Comparison of ENCODE assay signal across 25 cellular contexts in genomic region chr11:114314096-114314495, GRCh38. TPM values are rescaled to one million over a fixed set of nuclear protein-coding genes. Genes with fewer than 3 reads are reported as not detected.
DNase-seq lines count a peak whose midpoint lies in the region; ATAC-seq, FAIRE-seq and TF ChIP-seq lines count a peak whose summit lies in the region.
"Had no signal": no experiment of that assay in that cellular context is flagged by ENCODE, and none has a peak within 500 bp of the region (broad histone marks: within the 10 kb centered on the region; RNA-seq: fewer than 3 reads in every experiment).

No MANE protein-coding gene starts in this region.

- H3K36me3 ChIP-seq in HepG2 (replicated peaks in 1 of 2; ENCODE audit: control insufficient read depth in 1 of 2, insufficient read depth in 2 of 2, low read length in 2 of 2) (no peaks in the 10 kb centered on the region), right lobe of liver (peaks cover 6 to 41% (median 23%) of the 10 kb centered on the region in 4 donors), osteoblast (ENCODE audit: insufficient read depth, low read length) (peaks cover 78% of the 10 kb centered on the region), brain microvascular endothelial cell (replicated peaks) (peaks cover 30% of the 10 kb centered on the region), left ventricle myocardium inferior (peaks cover 9% of the 10 kb centered on the region)
- H3K36me3 ChIP-seq: BLaER1 had no signal

- in situ Hi-C loops in HepG2 (cut with HindIII; ENCODE audit: extremely low pct_ligation_motif_present, low pct_unique_long_range_greater_than_20kb): no loop called here
- in situ Hi-C loops in brain microvascular endothelial cell (cut with HindIII; ENCODE audit: low pct_ligation_motif_present, low sequenced_read_pairs): no loop called here

- WGBS in HepG2 (ENCODE audit: low lambda C conversion rate): 0% methylated on average over 1 of the region's 1 CpG
- 89% methylated on average over 1 of the region's 1 CpG for WGBS in right lobe of liver (ENCODE audit: insufficient coverage, low coverage, low lambda C conversion rate, missing lambda C conversion rate)

- H3K4me2 ChIP-seq in HepG2 (ENCODE audit: low read depth, low read length) (no peak overlapping the region), osteoblast (ENCODE audit: insufficient read depth, low read length) (no peak overlapping the region)
- H3K4me2 ChIP-seq: BLaER1, SK-N-SH had no signal

- CTCF ChIA-PET in HepG2 (lab: Yijun Ruan, JAX; ENCODE audit: low intra/inter-chr PET ratio, low total read pairs): no interaction called here

- FAIRE-seq in HepG2 (lab: Jason Lieb, UNC): no peak
- FAIRE-seq: GM18507, H1, RCC 7860 had no signal

- peaks cover 5 to 73% of the 10 kb centered on the region in 2 experiments; a peak in 4 of 5 replicates for H3K27me3 ChIP-seq in HepG2 (ENCODE audit: control insufficient read depth in 1 of 2, insufficient read depth in 2 of 2, low read length in 2 of 2)
- no peaks in the 10 kb centered on the region for H3K27me3 ChIP-seq in right lobe of liver
- H3K27me3 ChIP-seq in osteoblast (ENCODE audit: insufficient read depth, low read length): no peaks in the 10 kb centered on the region
- H3K27me3 ChIP-seq in brain microvascular endothelial cell (replicated peaks): no peaks in the 10 kb centered on the region
- no peaks in the 10 kb centered on the region for H3K27me3 ChIP-seq in left ventricle myocardium inferior (ENCODE audit: low read depth)
- H3K27me3 ChIP-seq: BLaER1 had no signal

- H3K4me1 ChIP-seq in HepG2 (ENCODE audit: insufficient read depth, low read length) (peaks cover 15% of the 10 kb centered on the region), right lobe of liver (peaks cover 0 to 66% (median 22%) of the 10 kb centered on the region in 4 donors), osteoblast (ENCODE audit: insufficient read depth, low read length) (peaks cover 58% of the 10 kb centered on the region), left ventricle myocardium inferior (peaks cover 33% of the 10 kb centered on the region)
- H3K4me1 ChIP-seq: BLaER1 had no signal

- H3K27ac ChIP-seq in HepG2 (ENCODE audit: extremely low read length, insufficient read depth, low read length): no peak overlapping the region
- H3K27ac ChIP-seq in right lobe of liver: peak overlapping the region in 1 of 3 donors; percentile 52
- peak overlapping the region; percentile 7 for H3K27ac ChIP-seq in osteoblast (ENCODE audit: low read depth, low read length)
- no peak overlapping the region for H3K27ac ChIP-seq in brain microvascular endothelial cell
- no peak overlapping the region for H3K27ac ChIP-seq in left ventricle myocardium inferior (replicated peaks)
- H3K27ac ChIP-seq: 22Rv1, BLaER1 had no signal

- H3K79me2 ChIP-seq in HepG2 (ENCODE audit: insufficient read depth, low read length) (no peaks in the 10 kb centered on the region), osteoblast (ENCODE audit: insufficient read depth, low read length) (peaks cover 70% of the 10 kb centered on the region)

- H3K9ac ChIP-seq in HepG2 (ENCODE audit: insufficient read depth, low read depth, low read length): no peak overlapping the region
- H3K9ac ChIP-seq: BLaER1, SK-N-SH had no signal

- H4K20me1 ChIP-seq in HepG2 (ENCODE audit: insufficient read depth, low read length) (peaks cover 10% of the 10 kb centered on the region), osteoblast (ENCODE audit: insufficient read depth, low read length) (peaks cover 26% of the 10 kb centered on the region)
- H4K20me1 ChIP-seq: BLaER1 had no signal

- no TSS peak for BruUV-seq in HepG2 (replicated peaks; lab: Mats Ljungman, UMichigan)

- DNase-seq in HepG2 (ENCODE audit: low spot score) (no peak), right lobe of liver (no peak), cardiac fibroblast (ENCODE audit: low read depth in 2 of 2) (peak; percentile 19 to 20), osteoblast (ENCODE audit: insufficient read length, low spot score, missing footprints) (no peak), A172 (ENCODE audit: low spot score) (no peak), DMS 273 treated with DMSO at 0.1 percent for 48 hours (lab: John Stamatoyannopoulos, UW) (no peak), brain microvascular endothelial cell (no peak), left ventricle myocardium inferior (no peak)
- DNase-seq: CD4-positive, CD25-positive, alpha-beta regulatory T cell; KBM-7; MV-4-11; NCI-H1105 treated with DMSO at 0.1 percent for 48 hours; NCI-H146; NCI-H1930; NCI-H446; NCI-H524 treated with DMSO at 0.1 percent for 48 hours; NCI-H774; SK-N-SH had no signal

- H2AFZ ChIP-seq in HepG2 (ENCODE audit: low read length) (no peak overlapping the region), osteoblast (ENCODE audit: low read length) (no peak overlapping the region)

- no peak for ATAC-seq in HepG2
- no peak for ATAC-seq in right lobe of liver
- ATAC-seq: HCT116 had no signal

- H3K9me3 ChIP-seq in HepG2 (ENCODE audit: low read length): no peaks in the 10 kb centered on the region
- no peaks in the 10 kb centered on the region for H3K9me3 ChIP-seq in right lobe of liver
- no peaks in the 10 kb centered on the region for H3K9me3 ChIP-seq in osteoblast (ENCODE audit: low read depth, low read length)
- H3K9me3 ChIP-seq in left ventricle myocardium inferior (replicated peaks): no peaks in the 10 kb centered on the region
- H3K9me3 ChIP-seq: BLaER1, SK-N-SH had no signal

- no peak for TF ChIP-seq CTCF in HepG2 (CRISPR knock-in tag; IDR thresholded peaks at IDR 0.05)
- TF ChIP-seq CTCF in right lobe of liver (IDR thresholded peaks at IDR 0.05): no peak
- TF ChIP-seq CTCF in cardiac fibroblast (IDR thresholded peaks at IDR 0.05; ENCODE audit: low read depth, low read length): no peak
- no peak for TF ChIP-seq CTCF in osteoblast (IDR thresholded peaks at IDR 0.05; ENCODE audit: extremely low read depth, low read depth, low read length)
- no peak for TF ChIP-seq CTCF in brain microvascular endothelial cell (IDR thresholded peaks at IDR 0.05; ENCODE audit: low read depth, low read length, missing control alignments)
- TF ChIP-seq CTCF in left ventricle myocardium inferior (IDR thresholded peaks at IDR 0.05; ENCODE audit: borderline replicate concordance): no peak

- TF ChIP-seq POLR2A in HepG2 (IDR thresholded peaks at IDR 0.05; ENCODE audit: insufficient read depth in 1 of 2, low read depth in 2 of 2, low read length in 2 of 2): no peak
- TF ChIP-seq POLR2A in right lobe of liver (IDR thresholded peaks at IDR 0.05): no peak

- TF ChIP-seq EP300 in HepG2 (IDR thresholded peaks at IDR 0.05; ENCODE audit: low read depth in 2 of 2, low read length in 2 of 2) (no peak), HepG2 (CRISPR knock-in tag; IDR thresholded peaks at IDR 0.05; ENCODE audit: borderline replicate concordance) (no peak)

- H3K4me3 ChIP-seq in HepG2 (replicated peaks in 1 of 3; ENCODE audit: insufficient read depth in 1 of 3, low read depth in 2 of 3, low read length in 3 of 3) (no peak overlapping the region), right lobe of liver (no peak overlapping the region), cardiac fibroblast (replicated peaks in 1 of 2; ENCODE audit: low read depth in 2 of 2, low read length in 2 of 2) (no peak overlapping the region), osteoblast (ENCODE audit: insufficient read depth, low read length) (no peak overlapping the region), brain microvascular endothelial cell (ENCODE audit: low read depth, low read length) (no peak overlapping the region), left ventricle myocardium inferior (no peak overlapping the region)
- H3K4me3 ChIP-seq: BLaER1 had no signal

- intact Hi-C loops in HepG2 (cut with micrococcal nuclease; ENCODE audit: unreplicated experiment) (no loop called here), right lobe of liver (cut with DNase I) (no loop called here), left ventricle myocardium inferior (cut with micrococcal nuclease) (no loop called here)

- no peak for TF ChIP-seq RAD21 in HepG2 (CRISPR knock-in tag; IDR thresholded peaks at IDR 0.05)

- POLR2A ChIA-PET in HepG2 (lab: Yijun Ruan, JAX): no interaction called here

RNA-seq across cellular contexts. Expression of gene NNMT, which starts 17.9 kb away (rescaled TPM):
- total RNA-seq in HepG2 (2016; rRNA removed; fragmentation: Illumina TruSeq; extraction: Trizol): not detected in 2 replicates
- not detected in 2 replicates for total RNA-seq in HepG2 (2016; cell fraction: cytosol; rRNA removed; fragmentation: Illumina TruSeq; extraction: Trizol; ENCODE audit: low read depth)
- not detected in 2 replicates for total RNA-seq in HepG2 (2016; cell fraction: insoluble cytoplasmic fraction; rRNA removed; fragmentation: Illumina TruSeq; extraction: Trizol)
- total RNA-seq in HepG2 (2016; cell fraction: membrane; rRNA removed; fragmentation: Illumina TruSeq; extraction: Trizol): not detected in 2 replicates
- not detected in 2 replicates for total RNA-seq in HepG2 (2016; cell fraction: nucleus; rRNA removed; fragmentation: Illumina TruSeq; extraction: Trizol)
- polyA plus RNA-seq in HepG2 (2011; rRNA removed): 0.13 TPM in 1 of 2 replicates, not detected in the other
- 0.21 TPM in 1 of 2 replicates, not detected in the other for polyA plus RNA-seq in HepG2 (2011; cell fraction: cytosol; rRNA removed)
- not detected in 2 replicates for polyA plus RNA-seq in HepG2 (2011; cell fraction: nucleus; rRNA removed)
- not detected in 2 replicates for polyA plus RNA-seq in HepG2 (2012)
- polyA plus RNA-seq in HepG2 (2016; cell fraction: cytosol; fragmentation: Illumina TruSeq; extraction: Trizol; ENCODE audit: low read depth): not detected in 2 replicates
- polyA plus RNA-seq in HepG2 (2016; cell fraction: insoluble cytoplasmic fraction; fragmentation: Illumina TruSeq; extraction: Trizol; ENCODE audit: low read depth): not detected in 2 replicates
- polyA plus RNA-seq in HepG2 (2016; cell fraction: membrane; fragmentation: Illumina TruSeq; extraction: Trizol; ENCODE audit: low read depth): not detected in 2 replicates
- polyA plus RNA-seq in HepG2 (2016; cell fraction: nucleus; fragmentation: Illumina TruSeq; extraction: Trizol; ENCODE audit: insufficient read depth, low read depth): not detected in 2 replicates
- polyA minus RNA-seq in HepG2 (2011; rRNA and poly(A)+ RNA removed; ENCODE audit: low replicate concordance): 129 TPM in 1 of 2 replicates, not detected in the other
- polyA minus RNA-seq in HepG2 (2011; cell fraction: cytosol; rRNA and poly(A)+ RNA removed): 1.6 and 1.8 TPM in 2 replicates
- 1.4 and 1.5 TPM in 2 replicates for polyA minus RNA-seq in HepG2 (2011; cell fraction: nucleus; rRNA and poly(A)+ RNA removed)
- total RNA-seq in right lobe of liver: 1,000 to 10,000 TPM in 4 of 6 experiments, 100 to 1,000 TPM in 2; 634 to 3,368 (median 2,270) TPM
- 1,091 and 1,196 TPM in 2 replicates for total RNA-seq in osteoblast
- 109 and 204 TPM in 2 replicates for total RNA-seq in A172 (2014; rRNA removed; shearing (Covaris generic))
- total RNA-seq in left ventricle myocardium inferior: 32.6 TPM
- total RNA-seq: CD4-positive, CD25-positive, alpha-beta regulatory T cell; G401; H1 had no signal
- polyA plus RNA-seq: CD4-positive, CD25-positive, alpha-beta regulatory T cell; H1 had no signal

Comparison
In these comparisons a context has a peak if more than half of its experiments do, and no peak if none do; other contexts are left out.
1. RNA of gene NNMT, which starts 17.9 kb away (total RNA-seq): 634 to 3,368 TPM in right lobe of liver, 1,091 to 1,196 TPM in osteoblast, 109 to 204 TPM in A172 and 32.6 TPM in left ventricle myocardium inferior (single experiment); not detected in HepG2; every median in the first group is over 10 times any median in the second.
2. DNase-seq: peak in cardiac fibroblast (2 of 2); none in HepG2 (single experiment), right lobe of liver (0 of 3), osteoblast (single experiment), A172 (single experiment), DMS 273 treated with DMSO at 0.1 percent for 48 hours (single experiment), brain microvascular endothelial cell (single experiment) and left ventricle myocardium inferior (single experiment).